Comparison of ENCODE assay signal across 1 cellular context in genomic region chr19:49423278-49423984, GRCh38.
TF ChIP-seq lines count a peak whose summit lies in the region.

Gene PTH2, minus strand, starts transcription at chr19:49423441. Its CDS starts 102 bp downstream, at chr19:49423339.

TF ChIP-seq in IMR-90, 13 proteins besides CTCF, POLR2A, EP300 and RAD21 (continued from another document):
- TF ChIP-seq BHLHE40 (IDR thresholded peaks at IDR 0.05; ENCODE audit: low read depth, low read length) (no peak), RCOR1 (IDR thresholded peaks at IDR 0.05; ENCODE audit: insufficient replicate concordance, low read length) (no peak), SMC3 (IDR thresholded peaks at IDR 0.05; ENCODE audit: low read depth, low read length) (no peak), NFE2L2 (IDR thresholded peaks at IDR 0.05; ENCODE audit: low read depth, low read length) (no peak), MXI1 (IDR thresholded peaks at IDR 0.05; ENCODE audit: borderline replicate concordance, low read depth, low read length) (no peak), CHD1 (IDR thresholded peaks at IDR 0.05; ENCODE audit: low read depth, low read length) (no peak), USF2 (IDR thresholded peaks at IDR 0.05; ENCODE audit: low read depth, low read length) (no peak)
